8 cellular contexts compared by ENCODE assay signal in the genomic region with DNA sequence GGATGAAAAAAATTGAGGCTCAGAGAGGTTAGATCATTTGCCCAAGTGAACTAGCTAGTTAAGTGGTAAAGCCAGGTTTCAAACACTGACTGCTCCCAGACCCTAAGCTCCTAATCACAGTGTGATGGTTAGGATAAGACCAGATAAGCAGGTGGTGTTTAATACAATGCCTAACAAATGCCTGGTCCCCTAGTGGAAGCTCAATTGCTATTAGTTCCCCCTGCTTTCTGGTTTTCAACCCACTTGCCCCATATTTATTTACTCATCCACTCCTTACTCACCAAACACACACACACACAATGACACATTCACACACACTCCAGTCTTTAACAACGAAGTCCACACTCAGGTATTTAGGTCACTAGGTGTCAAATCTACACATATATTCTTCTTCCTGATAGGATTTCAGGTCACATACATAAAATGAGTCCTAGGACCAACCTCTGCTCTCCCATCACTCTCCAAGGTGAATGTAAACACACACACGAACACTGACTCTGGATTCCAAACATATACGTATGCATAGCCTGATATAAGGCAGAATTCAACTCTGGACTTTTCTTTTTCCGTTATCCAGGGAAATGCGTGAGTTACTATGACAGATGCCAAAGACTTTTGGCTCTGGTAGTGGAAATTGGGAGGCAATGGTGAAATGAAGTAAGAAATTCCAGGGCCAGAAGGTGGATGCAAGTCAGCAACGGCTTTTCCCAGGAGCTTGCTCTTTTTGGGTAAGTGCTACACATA.
DNase-seq lines count a peak whose midpoint lies in the region; ATAC-seq and TF ChIP-seq lines count a peak whose summit lies in the region.

No MANE protein-coding gene starts in this region.

- H3K9me3 Mint-ChIP-seq in natural killer cell: no peaks in the 10 kb centered on the region

- peak overlapping the region; percentile 87 to 98 for H3K27ac ChIP-seq in coronary artery

- ATAC-seq in natural killer cell (no peak), HG03095 (IDR thresholded peaks at IDR 0.05; ENCODE audit: unreplicated experiment) (no peak), GM21825 (IDR thresholded peaks at IDR 0.05; ENCODE audit: unreplicated experiment) (no peak), GM18867 (IDR thresholded peaks at IDR 0.05; ENCODE audit: unreplicated experiment) (no peak)

- H3K4me1 Mint-ChIP-seq in natural killer cell: peaks cover 14% of the 10 kb centered on the region in 2 donors

- TF ChIP-seq CTCF in coronary artery (IDR thresholded peaks at IDR 0.05) (no peak), natural killer cell (IDR thresholded peaks at IDR 0.05) (no peak)

- H3K4me3 ChIP-seq in coronary artery: peak overlapping the region; percentile 84

- peaks cover 29 to 31% of the 10 kb centered on the region in 2 donors for H3K27me3 Mint-ChIP-seq in natural killer cell (ENCODE audit: low read depth in 2 of 2)

- H3K36me3 Mint-ChIP-seq in natural killer cell: no peaks in the 10 kb centered on the region

- intact Hi-C loops in natural killer cell (cut with micrococcal nuclease): no loop called here

- peak; percentile 26 for DNase-seq in GM04504 (ENCODE audit: low read depth)
- DNase-seq in NCI-H2227 (lab: John Stamatoyannopoulos, UW; ENCODE audit: unreplicated experiment): peak; percentile 30
- DNase-seq in coronary artery (ENCODE audit: low spot score): no peak
- DNase-seq in natural killer cell: no peak
- DNase-seq in activated effector memory CD4-positive, alpha-beta T cell treated with Interleukin-2 at 50 U/mL for 16 hours: no peak

- peak overlapping the region; percentile 87 for H3K4me3 Mint-ChIP-seq in natural killer cell

- peak overlapping the region in 1 of 2 donors; percentile 84 for H3K27ac Mint-ChIP-seq in natural killer cell

Comparison
In these comparisons a context has a peak if more than half of its experiments do, and no peak if none do; other contexts are left out.
1. DNase-seq: peak in GM04504 (single experiment) and NCI-H2227 (single experiment); none in coronary artery (single experiment), natural killer cell (single experiment) and activated effector memory CD4-positive, alpha-beta T cell treated with Interleukin-2 at 50 U/mL for 16 hours (single experiment).